ENCODE assay signal across 25 cellular contexts in genomic region chr19:18881491-18881890, GRCh38. TPM values are rescaled to one million over a fixed set of nuclear protein-coding genes. Genes with fewer than 3 reads are reported as not detected.
DNase-seq lines count a peak whose midpoint lies in the region; ATAC-seq, FAIRE-seq and TF ChIP-seq lines count a peak whose summit lies in the region.
"Had no signal": no experiment of that assay in that cellular context is flagged by ENCODE, and none has a peak within 500 bp of the region (broad histone marks: within the 10 kb centered on the region; RNA-seq: fewer than 3 reads in every experiment).

No MANE protein-coding gene starts in this region.

- no peak overlapping the region for H3K27ac ChIP-seq in K562 (ENCODE audit: extremely low read depth, low read depth, low read length)
- H3K27ac ChIP-seq: 22Rv1; BLaER1 treated with 17β-estradiol and CSF1 and Interleukin-3, amounts not matched to agents 10 nM and 100 nM had no signal

- H3K79me2 ChIP-seq in K562 (ENCODE audit: control insufficient read depth, insufficient read depth, low read length) = no peaks in the 10 kb centered on the region

- no TSS peak for BruUV-seq in K562 (replicated peaks; lab: Mats Ljungman, UMichigan)

- H3K4me1 ChIP-seq in K562 (replicated peaks in 1 of 2; ENCODE audit: control insufficient read depth in 2 of 2, insufficient read depth in 2 of 2, low read length in 2 of 2) = peaks cover 12 to 42% of the 10 kb centered on the region in 2 experiments; a peak in 4 of 5 replicates
- H3K4me1 ChIP-seq: BLaER1 treated with 17β-estradiol and CSF1 and Interleukin-3, amounts not matched to agents 10 nM and 100 nM had no signal

- H3K4me3 Mint-ChIP-seq in activated naive CD4-positive, alpha-beta T cell treated with anti-CD3 and anti-CD28 coated beads, Interleukin-2, amount 50 U/mL, for 24 hours = peak overlapping the region; percentile 2
- no peak overlapping the region for H3K4me3 Mint-ChIP-seq in activated naive CD4-positive, alpha-beta T cell treated with anti-CD3 and anti-CD28 coated beads for 36 hours
- H3K4me3 Mint-ChIP-seq in endothelial cell (ENCODE audit: unreplicated experiment) = peak overlapping the region; percentile 81
- H3K4me3 Mint-ChIP-seq: CD14-positive monocyte; CD4-positive, alpha-beta T cell; GM23338; HFFc6 had no signal

- no peak for TF ChIP-seq CTCF in K562 (IDR thresholded peaks at IDR 0.05 in 2 of 3, conservative IDR thresholded peaks at IDR 0.05 in 1 of 3; ENCODE audit: insufficient read depth in 2 of 3, low read depth in 1 of 3, low read length in 3 of 3)
- TF ChIP-seq CTCF in endothelial cell (IDR thresholded peaks at IDR 0.05; ENCODE audit: unreplicated experiment) = no peak

- no peak for TF ChIP-seq RAD21 in K562 (CRISPR knock-in tag; conservative IDR thresholded peaks at IDR 0.05 in 1 of 2, IDR thresholded peaks at IDR 0.05 in 1 of 2)

- H3K9me3 ChIP-seq in K562 (replicated peaks; ENCODE audit: control insufficient read depth, insufficient read depth, low read depth, low read length) = peaks cover 7% of the 10 kb centered on the region
- H3K9me3 ChIP-seq: BE2C had no signal

- intact Hi-C loops in activated naive CD4-positive, alpha-beta T cell treated with anti-CD3 and anti-CD28 coated beads for 36 hours (cut with micrococcal nuclease) = no loop called here
- intact Hi-C loops in K562 (cut with micrococcal nuclease) = no loop called here

- no peaks in the 10 kb centered on the region for H3K36me3 ChIP-seq in K562 (ENCODE audit: control insufficient read depth, insufficient read depth, low read length)
- H3K36me3 ChIP-seq: BE2C had no signal

- in situ Hi-C loops in K562 (cut with MboI) = no loop called here

- WGBS in K562 (ENCODE audit: insufficient coverage, low coverage, missing lambda C conversion rate) = 76% methylated on average over 7 of the region's 7 CpGs

- DNase-seq in activated naive CD4-positive, alpha-beta T cell treated with anti-CD3 and anti-CD28 coated beads for 36 hours = no peak
- DNase-seq in K562 (ENCODE audit: extremely low read depth in 1 of 4, low spot score in 3 of 4) (no peak), endothelial cell (ENCODE audit: low spot score) (no peak), NCI-H2227 (lab: John Stamatoyannopoulos, UW; ENCODE audit: unreplicated experiment) (no peak), Ammon's horn (ENCODE audit: low spot score) (no peak), MV-4-11 (lab: John Stamatoyannopoulos, UW) (no peak)
- no peak for DNase-seq in activated CD4-positive, CD25-positive, alpha-beta regulatory T cell treated with anti-CD3 and anti-CD28 coated beads, Interleukin-2, amount 50 U/mL, for 72 hours
- DNase-seq: BE2C; CD4-positive, alpha-beta T cell; CD8-positive, alpha-beta memory T cell; DMS53; DMS79 treated with DMSO at 0.1 percent for 48 hours; GF-D8; H9; HFFc6 had no signal

- no peak overlapping the region for H3K4me3 ChIP-seq in K562
- H3K4me3 ChIP-seq: BLaER1 treated with 17β-estradiol and CSF1 and Interleukin-3, amounts not matched to agents 10 nM and 100 nM; GM23338 had no signal

- no peak overlapping the region for H3K4me2 ChIP-seq in K562 (ENCODE audit: insufficient read depth, low read length)
- H3K4me2 ChIP-seq: BLaER1 treated with 17β-estradiol and CSF1 and Interleukin-3, amounts not matched to agents 10 nM and 100 nM; GM23338 had no signal

- no peak for TF ChIP-seq EP300 in K562 (IDR thresholded peaks at IDR 0.05; ENCODE audit: low read length)

- no peaks in the 10 kb centered on the region for H3K9me3 Mint-ChIP-seq in activated naive CD4-positive, alpha-beta T cell treated with anti-CD3 and anti-CD28 coated beads, Interleukin-2, amount 50 U/mL, for 24 hours
- no peaks in the 10 kb centered on the region for H3K9me3 Mint-ChIP-seq in activated naive CD4-positive, alpha-beta T cell treated with anti-CD3 and anti-CD28 coated beads for 36 hours
- no peaks in the 10 kb centered on the region for H3K9me3 Mint-ChIP-seq in endothelial cell (ENCODE audit: unreplicated experiment)
- H3K9me3 Mint-ChIP-seq: CD4-positive, alpha-beta T cell; CD8-positive, alpha-beta memory T cell; GM23338 had no signal

- no peak overlapping the region for H3K27ac Mint-ChIP-seq in activated naive CD4-positive, alpha-beta T cell treated with anti-CD3 and anti-CD28 coated beads, Interleukin-2, amount 50 U/mL, for 24 hours
- no peak overlapping the region for H3K27ac Mint-ChIP-seq in activated naive CD4-positive, alpha-beta T cell treated with anti-CD3 and anti-CD28 coated beads for 36 hours
- no peak overlapping the region for H3K27ac Mint-ChIP-seq in endothelial cell (ENCODE audit: unreplicated experiment)
- H3K27ac Mint-ChIP-seq: CD14-positive monocyte; CD4-positive, alpha-beta T cell; GM23338; H9; HFFc6 had no signal

- H3K27me3 Mint-ChIP-seq in activated naive CD4-positive, alpha-beta T cell treated with anti-CD3 and anti-CD28 coated beads, Interleukin-2, amount 50 U/mL, for 24 hours = no peaks in the 10 kb centered on the region
- H3K27me3 Mint-ChIP-seq in activated naive CD4-positive, alpha-beta T cell treated with anti-CD3 and anti-CD28 coated beads for 36 hours (ENCODE audit: low read depth) = no peaks in the 10 kb centered on the region
- peaks cover 8% of the 10 kb centered on the region for H3K27me3 Mint-ChIP-seq in endothelial cell (ENCODE audit: unreplicated experiment)
- H3K27me3 Mint-ChIP-seq: CD4-positive, alpha-beta T cell had no signal

- ATAC-seq in K562 = no peak
- ATAC-seq: GM23338, HCT116 had no signal

- no peak for FAIRE-seq in K562 (lab: Jason Lieb, UNC)
- FAIRE-seq: A204.1, GM12891, GM18507 had no signal

- H3K36me3 Mint-ChIP-seq in activated naive CD4-positive, alpha-beta T cell treated with anti-CD3 and anti-CD28 coated beads, Interleukin-2, amount 50 U/mL, for 24 hours = no peaks in the 10 kb centered on the region
- no peaks in the 10 kb centered on the region for H3K36me3 Mint-ChIP-seq in activated naive CD4-positive, alpha-beta T cell treated with anti-CD3 and anti-CD28 coated beads for 36 hours (ENCODE audit: low read depth)
- H3K36me3 Mint-ChIP-seq in endothelial cell (ENCODE audit: low read depth, unreplicated experiment) = peaks cover 25% of the 10 kb centered on the region
- H3K36me3 Mint-ChIP-seq: CD14-positive monocyte; CD8-positive, alpha-beta memory T cell had no signal

- POLR2A ChIA-PET in K562 (lab: Yijun Ruan, JAX) = interaction anchor here (0.5 kb wide), 1 partner anchor 18 kb away, joined by 3 read pairs; no protein-coding TSS in a partner anchor

- CTCF ChIA-PET in activated naive CD4-positive, alpha-beta T cell treated with anti-CD3 and anti-CD28 coated beads for 36 hours (lab: Charles Lee) = no interaction called here
- CTCF ChIA-PET in K562 (lab: Yijun Ruan, JAX; ENCODE audit: low intra/inter-chr PET ratio) = no interaction called here

- no peaks in the 10 kb centered on the region for H4K20me1 ChIP-seq in K562 (replicated peaks; ENCODE audit: control insufficient read depth, insufficient read depth, low read length)
- H4K20me1 ChIP-seq: BLaER1 treated with 17β-estradiol and CSF1 and Interleukin-3, amounts not matched to agents 10 nM and 100 nM had no signal

- no peak overlapping the region for H3K9ac ChIP-seq in K562 (ENCODE audit: insufficient read depth in 1 of 2, low read depth in 2 of 2, low read length in 2 of 2)
- H3K9ac ChIP-seq: BLaER1 treated with 17β-estradiol and CSF1 and Interleukin-3, amounts not matched to agents 10 nM and 100 nM had no signal

- no peaks in the 10 kb centered on the region for H3K27me3 ChIP-seq in K562 (ENCODE audit: control insufficient read depth in 2 of 2, insufficient read depth in 2 of 2, low read length in 2 of 2)
- H3K27me3 ChIP-seq: BE2C; BLaER1 treated with 17β-estradiol and CSF1 and Interleukin-3, amounts not matched to agents 10 nM and 100 nM had no signal

- H3K4me1 Mint-ChIP-seq in activated naive CD4-positive, alpha-beta T cell treated with anti-CD3 and anti-CD28 coated beads, Interleukin-2, amount 50 U/mL, for 24 hours = no peaks in the 10 kb centered on the region
- H3K4me1 Mint-ChIP-seq in activated naive CD4-positive, alpha-beta T cell treated with anti-CD3 and anti-CD28 coated beads for 36 hours (ENCODE audit: low read depth) = no peaks in the 10 kb centered on the region
- no peaks in the 10 kb centered on the region for H3K4me1 Mint-ChIP-seq in endothelial cell (ENCODE audit: unreplicated experiment)
- H3K4me1 Mint-ChIP-seq: CD8-positive, alpha-beta memory T cell; GM23338; H9 had no signal

- H2AFZ ChIP-seq in K562 (ENCODE audit: low read depth, low read length) = no peak overlapping the region
- H2AFZ ChIP-seq: GM23338 had no signal

- no peak for TF ChIP-seq POLR2A in K562 (conservative IDR thresholded peaks at IDR 0.05)

- no peaks in the 10 kb centered on the region for H3K9me1 ChIP-seq in K562 (ENCODE audit: control insufficient read depth, insufficient read depth, low read length)

RNA-seq across cellular contexts. Expression of gene CERS1, which starts 14.5 kb away (rescaled TPM):
- not detected for total RNA-seq in activated naive CD4-positive, alpha-beta T cell treated with anti-CD3 and anti-CD28 coated beads for 36 hours
- total RNA-seq in K562 (2011; cell fraction: chromatin; rRNA removed; ENCODE audit: low replicate concordance) = 1.3 and 6.2 TPM in 2 replicates
- 4.2 and 5.0 TPM in 2 replicates for total RNA-seq in K562 (2011; cell fraction: nucleolus; rRNA removed)
- total RNA-seq in K562 (2011; cell fraction: nucleoplasm; rRNA removed) = 1.5 and 3.7 TPM in 2 replicates
- total RNA-seq in K562 (2014; rRNA removed) = 0.86 TPM in 2 replicates
- total RNA-seq in K562 (2014; rRNA removed; fragmentation: Illumina TruSeq; extraction: Trizol) = 0.13 and 0.33 TPM in 2 replicates
- total RNA-seq in K562 (2015; rRNA removed; fragmentation: Illumina TruSeq; extraction: Trizol) = 0.43 and 1.4 TPM in 2 replicates
- 1.5 and 1.7 TPM in 2 replicates for total RNA-seq in K562 (2021)
- polyA plus RNA-seq in K562 (2011; rRNA removed) = 1.5 and 3.8 TPM in 2 replicates
- 5.5 and 5.7 TPM in 2 replicates for polyA plus RNA-seq in K562 (2011; cell fraction: cytosol; rRNA removed)
- 3.7 and 4.0 TPM in 2 replicates for polyA plus RNA-seq in K562 (2011; cell fraction: nucleus; rRNA removed)
- 0.71 and 0.87 TPM in 2 replicates for polyA plus RNA-seq in K562 (2012)
- polyA plus RNA-seq in K562 (2014; fragmentation: Illumina TruSeq; extraction: Trizol) = 0.80 and 1.7 TPM in 2 replicates
- not detected for polyA plus RNA-seq in K562 (2014; fragmentation: Nextera tagmentation; extraction: Ambion mirVana)
- polyA plus RNA-seq in K562 (2014; rRNA removed) = 1.1 TPM in 2 replicates
- 1.1 and 2.3 TPM in 2 replicates for polyA minus RNA-seq in K562 (2011; rRNA and poly(A)+ RNA removed)
- polyA minus RNA-seq in K562 (2011; cell fraction: cytosol; rRNA and poly(A)+ RNA removed) = 1.2 and 3.5 TPM in 2 replicates
- polyA minus RNA-seq in K562 (2011; cell fraction: nucleus; rRNA and poly(A)+ RNA removed) = 0.40 and 0.78 TPM in 2 replicates
- total RNA-seq in endothelial cell (ENCODE audit: unreplicated experiment) = 15.7 TPM
- total RNA-seq: CD4-positive, alpha-beta T cell; CD8-positive, alpha-beta memory T cell; Daoy had no signal
- polyA plus RNA-seq: CD14-positive monocyte; CD8-positive, alpha-beta memory T cell had no signal

RNA-seq across cellular contexts. Expression of gene COPE, which starts 37.7 kb away (rescaled TPM):
- total RNA-seq in activated naive CD4-positive, alpha-beta T cell treated with anti-CD3 and anti-CD28 coated beads for 36 hours = 100 to 1,000 TPM; 199 to 200 TPM
- total RNA-seq in K562 (2011; cell fraction: chromatin; rRNA removed; ENCODE audit: low replicate concordance) = 63.5 and 278 TPM in 2 replicates
- total RNA-seq in K562 (2011; cell fraction: nucleolus; rRNA removed) = 249 and 252 TPM in 2 replicates
- 127 and 141 TPM in 2 replicates for total RNA-seq in K562 (2011; cell fraction: nucleoplasm; rRNA removed)
- total RNA-seq in K562 (2014; rRNA removed) (239 and 305 TPM in 2 replicates), K562 (2014; rRNA removed; fragmentation: Illumina TruSeq; extraction: Trizol) (19.2 and 33.2 TPM in 2 replicates), K562 (2015; rRNA removed; fragmentation: Illumina TruSeq; extraction: Trizol) (130 and 147 TPM in 2 replicates), K562 (2021) (273 and 289 TPM in 2 replicates), endothelial cell (ENCODE audit: unreplicated experiment) (213 TPM)
- polyA plus RNA-seq in K562 (2011; rRNA removed) (159 and 263 TPM in 2 replicates), K562 (2014; fragmentation: Illumina TruSeq; extraction: Trizol) (50.1 and 152 TPM in 2 replicates), K562 (2014; fragmentation: Nextera tagmentation; extraction: Ambion mirVana) (10 to 100 TPM in 1 of 2 experiments, 1 to 10 TPM in 1; 5.8 to 18.3 TPM), K562 (2014; rRNA removed) (230 and 233 TPM in 2 replicates)
- polyA plus RNA-seq in K562 (2011; cell fraction: cytosol; rRNA removed) = 307 and 533 TPM in 2 replicates
- polyA plus RNA-seq in K562 (2011; cell fraction: nucleus; rRNA removed) = 164 and 210 TPM in 2 replicates
- polyA plus RNA-seq in K562 (2012) = 176 and 372 TPM in 2 replicates
- 43.6 and 67.0 TPM in 2 replicates for polyA minus RNA-seq in K562 (2011; rRNA and poly(A)+ RNA removed)
- polyA minus RNA-seq in K562 (2011; cell fraction: cytosol; rRNA and poly(A)+ RNA removed) = 103 and 143 TPM in 2 replicates
- 49.1 and 66.3 TPM in 2 replicates for polyA minus RNA-seq in K562 (2011; cell fraction: nucleus; rRNA and poly(A)+ RNA removed)

RNA-seq across cellular contexts. Expression of gene DDX49, which starts 38.0 kb away (rescaled TPM):
- 10 to 100 TPM; 48.3 to 50.1 TPM for total RNA-seq in activated naive CD4-positive, alpha-beta T cell treated with anti-CD3 and anti-CD28 coated beads for 36 hours
- 17.3 and 60.1 TPM in 2 replicates for total RNA-seq in K562 (2011; cell fraction: chromatin; rRNA removed; ENCODE audit: low replicate concordance)
- 53.9 and 64.9 TPM in 2 replicates for total RNA-seq in K562 (2011; cell fraction: nucleolus; rRNA removed)
- 23.2 and 29.4 TPM in 2 replicates for total RNA-seq in K562 (2011; cell fraction: nucleoplasm; rRNA removed)
- total RNA-seq in K562 (2014; rRNA removed) (113 and 149 TPM in 2 replicates), K562 (2014; rRNA removed; fragmentation: Illumina TruSeq; extraction: Trizol) (26.2 and 45.7 TPM in 2 replicates), K562 (2015; rRNA removed; fragmentation: Illumina TruSeq; extraction: Trizol) (51.1 and 57.8 TPM in 2 replicates), K562 (2021) (78.9 and 88.6 TPM in 2 replicates), endothelial cell (ENCODE audit: unreplicated experiment) (33.7 TPM)
- polyA plus RNA-seq in K562 (2011; rRNA removed) (35.6 and 43.2 TPM in 2 replicates), K562 (2014; fragmentation: Illumina TruSeq; extraction: Trizol) (33.3 and 53.3 TPM in 2 replicates), K562 (2014; fragmentation: Nextera tagmentation; extraction: Ambion mirVana) (1 to 10 TPM; 1.1 to 6.3 TPM), K562 (2014; rRNA removed) (61.3 and 65.9 TPM in 2 replicates)
- 53.9 and 97.8 TPM in 2 replicates for polyA plus RNA-seq in K562 (2011; cell fraction: cytosol; rRNA removed)
- 37.4 and 64.0 TPM in 2 replicates for polyA plus RNA-seq in K562 (2011; cell fraction: nucleus; rRNA removed)
- 53.0 and 58.9 TPM in 2 replicates for polyA plus RNA-seq in K562 (2012)
- polyA minus RNA-seq in K562 (2011; rRNA and poly(A)+ RNA removed) = 27.6 and 57.1 TPM in 2 replicates
- polyA minus RNA-seq in K562 (2011; cell fraction: cytosol; rRNA and poly(A)+ RNA removed) = 34.9 and 39.1 TPM in 2 replicates
- 23.5 and 26.5 TPM in 2 replicates for polyA minus RNA-seq in K562 (2011; cell fraction: nucleus; rRNA and poly(A)+ RNA removed)

RNA-seq across cellular contexts. Expression of gene UPF1, which starts 49.7 kb away (rescaled TPM):
- total RNA-seq in activated naive CD4-positive, alpha-beta T cell treated with anti-CD3 and anti-CD28 coated beads for 36 hours = 100 to 1,000 TPM in 1 of 2 experiments, 10 to 100 TPM in 1; 95.0 to 105 TPM
- total RNA-seq in K562 (2011; cell fraction: chromatin; rRNA removed; ENCODE audit: low replicate concordance) = 164 and 380 TPM in 2 replicates
- total RNA-seq in K562 (2011; cell fraction: nucleolus; rRNA removed) = 194 and 199 TPM in 2 replicates
- total RNA-seq in K562 (2011; cell fraction: nucleoplasm; rRNA removed) = 117 and 137 TPM in 2 replicates
- total RNA-seq in K562 (2014; rRNA removed) = 59.6 and 66.0 TPM in 2 replicates
- 24.6 and 27.9 TPM in 2 replicates for total RNA-seq in K562 (2014; rRNA removed; fragmentation: Illumina TruSeq; extraction: Trizol)
- 27.8 and 31.1 TPM in 2 replicates for total RNA-seq in K562 (2015; rRNA removed; fragmentation: Illumina TruSeq; extraction: Trizol)
- total RNA-seq in K562 (2021) = 98.8 and 103 TPM in 2 replicates
- polyA plus RNA-seq in K562 (2011; rRNA removed) = 21.5 and 44.9 TPM in 2 replicates
- polyA plus RNA-seq in K562 (2011; cell fraction: cytosol; rRNA removed) = 21.0 and 30.1 TPM in 2 replicates
- 96.8 and 126 TPM in 2 replicates for polyA plus RNA-seq in K562 (2011; cell fraction: nucleus; rRNA removed)
- polyA plus RNA-seq in K562 (2012) = 49.2 and 51.8 TPM in 2 replicates
- 47.1 and 49.1 TPM in 2 replicates for polyA plus RNA-seq in K562 (2014; fragmentation: Illumina TruSeq; extraction: Trizol)
- under 1 TPM; 0.34 to 0.71 TPM for polyA plus RNA-seq in K562 (2014; fragmentation: Nextera tagmentation; extraction: Ambion mirVana)
- 36.5 and 40.7 TPM in 2 replicates for polyA plus RNA-seq in K562 (2014; rRNA removed)
- 68.3 and 101 TPM in 2 replicates for polyA minus RNA-seq in K562 (2011; rRNA and poly(A)+ RNA removed)
- polyA minus RNA-seq in K562 (2011; cell fraction: cytosol; rRNA and poly(A)+ RNA removed) = 99.1 and 134 TPM in 2 replicates
- 61.1 and 76.9 TPM in 2 replicates for polyA minus RNA-seq in K562 (2011; cell fraction: nucleus; rRNA and poly(A)+ RNA removed)
- 69.8 TPM for total RNA-seq in endothelial cell (ENCODE audit: unreplicated experiment)

RNA-seq across cellular contexts. Expression of gene HOMER3, which starts 59.5 kb away (rescaled TPM):
- total RNA-seq in activated naive CD4-positive, alpha-beta T cell treated with anti-CD3 and anti-CD28 coated beads for 36 hours = not detected
- total RNA-seq in K562 (2011; cell fraction: chromatin; rRNA removed; ENCODE audit: low replicate concordance) = 9.9 and 22.2 TPM in 2 replicates
- total RNA-seq in K562 (2011; cell fraction: nucleolus; rRNA removed) = 12.0 and 12.4 TPM in 2 replicates
- total RNA-seq in K562 (2011; cell fraction: nucleoplasm; rRNA removed) = 9.1 and 12.6 TPM in 2 replicates
- 4.2 and 6.8 TPM in 2 replicates for total RNA-seq in K562 (2014; rRNA removed)
- 1.2 and 1.3 TPM in 2 replicates for total RNA-seq in K562 (2014; rRNA removed; fragmentation: Illumina TruSeq; extraction: Trizol)
- total RNA-seq in K562 (2015; rRNA removed; fragmentation: Illumina TruSeq; extraction: Trizol) = 1.5 and 2.7 TPM in 2 replicates
- 3.4 and 4.1 TPM in 2 replicates for total RNA-seq in K562 (2021)
- 5.1 and 10.3 TPM in 2 replicates for polyA plus RNA-seq in K562 (2011; rRNA removed)
- polyA plus RNA-seq in K562 (2011; cell fraction: cytosol; rRNA removed) = 9.6 and 10.5 TPM in 2 replicates
- polyA plus RNA-seq in K562 (2011; cell fraction: nucleus; rRNA removed) = 9.2 and 20.4 TPM in 2 replicates
- 2.4 and 5.5 TPM in 2 replicates for polyA plus RNA-seq in K562 (2012)
- 2.9 and 4.7 TPM in 2 replicates for polyA plus RNA-seq in K562 (2014; fragmentation: Illumina TruSeq; extraction: Trizol)
- not detected for polyA plus RNA-seq in K562 (2014; fragmentation: Nextera tagmentation; extraction: Ambion mirVana)
- polyA plus RNA-seq in K562 (2014; rRNA removed) = 3.7 and 6.4 TPM in 2 replicates
- polyA minus RNA-seq in K562 (2011; rRNA and poly(A)+ RNA removed) = 2.5 and 2.9 TPM in 2 replicates
- polyA minus RNA-seq in K562 (2011; cell fraction: cytosol; rRNA and poly(A)+ RNA removed) = 3.3 and 6.9 TPM in 2 replicates
- polyA minus RNA-seq in K562 (2011; cell fraction: nucleus; rRNA and poly(A)+ RNA removed) = 3.4 and 8.3 TPM in 2 replicates
- 222 TPM for total RNA-seq in endothelial cell (ENCODE audit: unreplicated experiment)
